ENCODE assay signal across 11 cellular contexts in genomic region chr17:55451758-55452468, GRCh38. TPM values are rescaled to one million over a fixed set of nuclear protein-coding genes. Genes with fewer than 3 reads are reported as not detected.
A peak's percentile ranks its signal among the peaks of the same experiment; 100 is the strongest.
DNase-seq lines count a peak whose midpoint lies in the region; ATAC-seq and TF ChIP-seq lines count a peak whose summit lies in the region.
"Had no signal": no experiment of that assay in that cellular context is flagged by ENCODE, and none has a peak within 500 bp of the region (broad histone marks: within the 10 kb centered on the region; RNA-seq: fewer than 3 reads in every experiment).

No MANE protein-coding gene starts in this region.

- TF ChIP-seq CTCF in mammary epithelial cell (conservative IDR thresholded peaks at IDR 0.05 in 1 of 2, IDR thresholded peaks at IDR 0.05 in 1 of 2; ENCODE audit: extremely low read depth in 1 of 2, insufficient read depth in 1 of 2, low read depth in 1 of 2, low read length in 2 of 2), result no peak

- ATAC-seq in HG02981 (IDR thresholded peaks at IDR 0.05; ENCODE audit: unreplicated experiment) (peak; percentile 32), HG02970 (IDR thresholded peaks at IDR 0.05; ENCODE audit: low FRiP score, unreplicated experiment) (no peak)
- ATAC-seq: stimulated activated naive B cell treated with anti-CD40 and anti-IgM and Interleukin-4, amounts not matched to agents 10 μg/mL and 1 μg/mL and 100 μg/mL, for 72 hours had no signal

- peak overlapping the region in 2 of 11 experiments; percentile 51; a peak in 4 of 22 replicates for H3K27ac ChIP-seq in BLaER1 treated with 17β-estradiol and CSF1 and Interleukin-3, amounts not matched to agents 10 nM and 100 nM
- H3K27ac ChIP-seq in mammary epithelial cell (ENCODE audit: insufficient read depth, low read depth, low read length) (peak overlapping the region; percentile 36), muscle layer of duodenum (ENCODE audit: low read length) (peak overlapping the region; percentile 78)

- no peaks in the 10 kb centered on the region for H3K79me2 ChIP-seq in mammary epithelial cell (ENCODE audit: insufficient read depth, low read length)

- WGBS in mammary epithelial cell (ENCODE audit: low coverage, missing lambda C conversion rate), result 96% methylated on average over 3 of the region's 3 CpGs

- DNase-seq in mammary epithelial cell, result peak; percentile 21
- no peak for DNase-seq in glomerular visceral epithelial cell (ENCODE audit: extremely low spot score)
- DNase-seq in ACHN, result no peak
- DNase-seq in NCI-H524 (lab: John Stamatoyannopoulos, UW), result no peak
- DNase-seq: foreskin melanocyte; stimulated activated naive B cell treated with anti-CD40 and anti-IgM and Interleukin-4, amounts not matched to agents 10 μg/mL and 1 μg/mL and 100 μg/mL, for 72 hours had no signal

- H3K4me1 ChIP-seq in BLaER1 treated with 17β-estradiol and CSF1 and Interleukin-3, amounts not matched to agents 10 nM and 100 nM, result peaks cover 10 to 36% (median 15%) of the 10 kb centered on the region in 10 experiments; a peak in 19 of 20 replicates
- H3K4me1 ChIP-seq in mammary epithelial cell (ENCODE audit: insufficient read depth, low read length), result peaks cover 13% of the 10 kb centered on the region
- peaks cover 4 to 19% of the 10 kb centered on the region in 2 donors for H3K4me1 ChIP-seq in muscle layer of duodenum (ENCODE audit: control insufficient read depth in 1 of 2, insufficient read depth in 2 of 2, low read length in 2 of 2)

- H3K9me3 ChIP-seq in BLaER1 treated with 17β-estradiol and CSF1 and Interleukin-3, amounts not matched to agents 10 nM and 100 nM (replicated peaks in 1 of 11), result peaks cover 0 to 4% (median 0%) of the 10 kb centered on the region in 11 experiments; a peak in 2 of 22 replicates
- no peaks in the 10 kb centered on the region for H3K9me3 ChIP-seq in mammary epithelial cell (replicated peaks; ENCODE audit: insufficient read depth, low read length)
- H3K9me3 ChIP-seq in muscle layer of duodenum (ENCODE audit: control insufficient read depth in 1 of 2, low read length in 2 of 2), result no peaks in the 10 kb centered on the region

- BruUV-seq in mammary epithelial cell (replicated peaks; lab: Mats Ljungman, UMichigan), result no TSS peak

- CTCF ChIA-PET in mammary epithelial cell (lab: Charles Lee; ENCODE audit: low non-redundant PET), result no interaction called here

- no peaks in the 10 kb centered on the region for H3K27me3 ChIP-seq in BLaER1 treated with 17β-estradiol and CSF1 and Interleukin-3, amounts not matched to agents 10 nM and 100 nM
- H3K27me3 ChIP-seq in mammary epithelial cell (ENCODE audit: insufficient read depth, low read length) (no peaks in the 10 kb centered on the region), muscle layer of duodenum (ENCODE audit: low read depth, low read length) (no peaks in the 10 kb centered on the region)

- no peak overlapping the region for H3K4me3 ChIP-seq in BLaER1 treated with 17β-estradiol and CSF1 and Interleukin-3, amounts not matched to agents 10 nM and 100 nM
- H3K4me3 ChIP-seq in mammary epithelial cell (replicated peaks in 1 of 3; ENCODE audit: insufficient read depth in 1 of 3, low read depth in 2 of 3, low read length in 3 of 3) (no peak overlapping the region), muscle layer of duodenum (ENCODE audit: low read depth in 1 of 2, low read length in 2 of 2) (peak overlapping the region in 1 of 2 donors; percentile 25)

- dilution Hi-C loops in mammary epithelial cell (cut with HindIII; ENCODE audit: low sequenced_read_pairs), result no loop called here

- no peaks in the 10 kb centered on the region for H3K36me3 ChIP-seq in BLaER1 treated with 17β-estradiol and CSF1 and Interleukin-3, amounts not matched to agents 10 nM and 100 nM
- H3K36me3 ChIP-seq in mammary epithelial cell (ENCODE audit: insufficient read depth, low read length) (no peaks in the 10 kb centered on the region), muscle layer of duodenum (ENCODE audit: control insufficient read depth in 1 of 2, insufficient read depth in 2 of 2, low read length in 2 of 2) (no peaks in the 10 kb centered on the region)

- H4K20me1 ChIP-seq in BLaER1 treated with 17β-estradiol and CSF1 and Interleukin-3, amounts not matched to agents 10 nM and 100 nM, result no peaks in the 10 kb centered on the region
- H4K20me1 ChIP-seq in mammary epithelial cell (ENCODE audit: insufficient read depth, low read length), result no peaks in the 10 kb centered on the region

- H2AFZ ChIP-seq in mammary epithelial cell (ENCODE audit: low read depth, low read length), result peak overlapping the region; percentile 73

- no peak overlapping the region for H3K9ac ChIP-seq in BLaER1 treated with 17β-estradiol and CSF1 and Interleukin-3, amounts not matched to agents 10 nM and 100 nM
- no peak overlapping the region for H3K9ac ChIP-seq in mammary epithelial cell (ENCODE audit: insufficient read depth, low read length)

- intact Hi-C loops in mammary epithelial cell (cut with micrococcal nuclease), result no loop called here

- H3K4me2 ChIP-seq in BLaER1 treated with 17β-estradiol and CSF1 and Interleukin-3, amounts not matched to agents 10 nM and 100 nM, result peak overlapping the region in 10 of 11 experiments; percentile 21 to 69 (median 48); a peak in 14 of 22 replicates
- H3K4me2 ChIP-seq in mammary epithelial cell (ENCODE audit: insufficient read depth, low read depth, low read length), result peak overlapping the region; percentile 20

- in situ Hi-C loops in mammary epithelial cell (cut with MboI; ENCODE audit: low sequenced_read_pairs in 2 of 2) (no loop called here), ACHN (cut with HindIII; ENCODE audit: low pct_ligation_motif_present, low pct_unique_long_range_greater_than_20kb, low sequenced_read_pairs) (no loop called here)

RNA-seq across cellular contexts. Expression of gene MMD, which starts 30.3 kb away (rescaled TPM):
- 1 to 10 TPM; 7.8 to 9.0 TPM for total RNA-seq in mammary epithelial cell
- 4.3 TPM for polyA plus RNA-seq in mammary epithelial cell
- polyA minus RNA-seq in mammary epithelial cell, result 1.9 TPM

RNA-seq across cellular contexts. Expression of gene SMIM36, which starts 59.3 kb away (rescaled TPM):
- total RNA-seq in mammary epithelial cell, result not detected
- not detected for polyA plus RNA-seq in mammary epithelial cell
- not detected for polyA minus RNA-seq in mammary epithelial cell
- total RNA-seq: T-helper 2 cell treated with Interferon-gamma antibody and Interleukin-4, amounts not matched to agents 100 ng/mL and 5 ng/mL, for 36 hours had no signal
